In the genomic region with DNA sequence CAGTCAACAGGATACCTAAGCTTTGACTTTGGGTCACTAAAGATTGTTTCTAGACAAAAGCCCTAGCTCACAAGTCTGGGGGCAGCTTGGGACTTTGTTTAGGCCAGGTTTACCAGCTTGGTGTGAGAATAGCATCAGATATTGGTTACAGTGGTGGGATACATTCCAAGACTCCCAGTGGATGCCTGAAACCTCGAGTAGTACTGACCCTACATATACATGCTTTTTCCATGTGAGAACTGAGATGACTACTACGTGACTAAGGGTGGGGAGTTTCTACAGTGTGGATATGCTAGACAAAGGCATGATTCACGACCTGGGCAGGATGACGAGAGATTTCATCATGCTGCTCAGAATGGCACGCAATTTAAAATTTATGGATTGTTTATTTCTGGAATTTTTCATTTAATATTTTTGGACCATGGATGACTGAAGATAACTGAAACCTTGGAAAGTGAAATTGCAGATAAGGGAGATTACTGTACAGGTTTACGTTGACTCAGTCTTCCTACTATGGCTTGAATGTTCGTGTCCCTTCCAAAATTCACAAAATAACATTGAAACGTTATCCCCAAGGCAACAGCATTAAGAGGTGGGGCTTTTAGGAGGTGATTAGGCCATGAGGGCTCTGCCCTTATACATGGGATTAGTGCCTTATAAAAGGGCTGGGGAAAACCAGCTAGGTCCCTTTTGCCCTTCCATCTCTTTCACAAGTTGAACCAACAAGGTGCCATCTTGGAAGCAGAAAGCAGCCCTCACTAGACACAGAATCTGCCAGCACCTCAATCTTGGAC, we compare ENCODE assay signal across 1 cellular context.
A peak's percentile ranks its signal among the peaks of the same experiment; 100 is the strongest.
TF ChIP-seq lines count a peak whose summit lies in the region.

No MANE protein-coding gene starts in this region.

TF ChIP-seq in HepG2, 621 proteins besides CTCF, POLR2A, EP300 and RAD21 (continued from another document):
- TF ChIP-seq ZNF431 (CRISPR knock-in tag; IDR thresholded peaks at IDR 0.05; ENCODE audit: borderline replicate concordance, low read depth) (no peak), ZFP37 (CRISPR knock-in tag; IDR thresholded peaks at IDR 0.05; ENCODE audit: borderline replicate concordance) (no peak), ZSCAN9 (CRISPR knock-in tag; IDR thresholded peaks at IDR 0.05; ENCODE audit: borderline replicate concordance) (no peak), SATB2 (CRISPR knock-in tag; IDR thresholded peaks at IDR 0.05) (no peak), ZSCAN22 (CRISPR knock-in tag; IDR thresholded peaks at IDR 0.05) (no peak), ATAD3A (CRISPR knock-in tag; IDR thresholded peaks at IDR 0.05) (no peak), YY1 (IDR thresholded peaks at IDR 0.05; ENCODE audit: insufficient read depth, insufficient replicate concordance, low read depth, low read length) (no peak), FOSL2 (CRISPR knock-in tag; IDR thresholded peaks at IDR 0.05) (peak; percentile 28; the same call in 1 of the 2 replicates)
- TF ChIP-seq, protein P1, sequence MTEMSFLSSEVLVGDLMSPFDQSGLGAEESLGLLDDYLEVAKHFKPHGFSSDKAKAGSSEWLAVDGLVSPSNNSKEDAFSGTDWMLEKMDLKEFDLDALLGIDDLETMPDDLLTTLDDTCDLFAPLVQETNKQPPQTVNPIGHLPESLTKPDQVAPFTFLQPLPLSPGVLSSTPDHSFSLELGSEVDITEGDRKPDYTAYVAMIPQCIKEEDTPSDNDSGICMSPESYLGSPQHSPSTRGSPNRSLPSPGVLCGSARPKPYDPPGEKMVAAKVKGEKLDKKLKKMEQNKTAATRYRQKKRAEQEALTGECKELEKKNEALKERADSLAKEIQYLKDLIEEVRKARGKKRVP (CRISPR knock-in tag; IDR thresholded peaks at IDR 0.05): peak in 1 of 2 experiments; percentile 67; a peak in 2 of 4 replicates
- TF ChIP-seq, protein P2, sequence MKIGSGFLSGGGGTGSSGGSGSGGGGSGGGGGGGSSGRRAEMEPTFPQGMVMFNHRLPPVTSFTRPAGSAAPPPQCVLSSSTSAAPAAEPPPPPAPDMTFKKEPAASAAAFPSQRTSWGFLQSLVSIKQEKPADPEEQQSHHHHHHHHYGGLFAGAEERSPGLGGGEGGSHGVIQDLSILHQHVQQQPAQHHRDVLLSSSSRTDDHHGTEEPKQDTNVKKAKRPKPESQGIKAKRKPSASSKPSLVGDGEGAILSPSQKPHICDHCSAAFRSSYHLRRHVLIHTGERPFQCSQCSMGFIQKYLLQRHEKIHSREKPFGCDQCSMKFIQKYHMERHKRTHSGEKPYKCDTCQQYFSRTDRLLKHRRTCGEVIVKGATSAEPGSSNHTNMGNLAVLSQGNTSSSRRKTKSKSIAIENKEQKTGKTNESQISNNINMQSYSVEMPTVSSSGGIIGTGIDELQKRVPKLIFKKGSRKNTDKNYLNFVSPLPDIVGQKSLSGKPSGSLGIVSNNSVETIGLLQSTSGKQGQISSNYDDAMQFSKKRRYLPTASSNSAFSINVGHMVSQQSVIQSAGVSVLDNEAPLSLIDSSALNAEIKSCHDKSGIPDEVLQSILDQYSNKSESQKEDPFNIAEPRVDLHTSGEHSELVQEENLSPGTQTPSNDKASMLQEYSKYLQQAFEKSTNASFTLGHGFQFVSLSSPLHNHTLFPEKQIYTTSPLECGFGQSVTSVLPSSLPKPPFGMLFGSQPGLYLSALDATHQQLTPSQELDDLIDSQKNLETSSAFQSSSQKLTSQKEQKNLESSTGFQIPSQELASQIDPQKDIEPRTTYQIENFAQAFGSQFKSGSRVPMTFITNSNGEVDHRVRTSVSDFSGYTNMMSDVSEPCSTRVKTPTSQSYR (CRISPR knock-in tag; IDR thresholded peaks at IDR 0.05; ENCODE audit: borderline replicate concordance): no peak
- TF ChIP-seq, protein P3, sequence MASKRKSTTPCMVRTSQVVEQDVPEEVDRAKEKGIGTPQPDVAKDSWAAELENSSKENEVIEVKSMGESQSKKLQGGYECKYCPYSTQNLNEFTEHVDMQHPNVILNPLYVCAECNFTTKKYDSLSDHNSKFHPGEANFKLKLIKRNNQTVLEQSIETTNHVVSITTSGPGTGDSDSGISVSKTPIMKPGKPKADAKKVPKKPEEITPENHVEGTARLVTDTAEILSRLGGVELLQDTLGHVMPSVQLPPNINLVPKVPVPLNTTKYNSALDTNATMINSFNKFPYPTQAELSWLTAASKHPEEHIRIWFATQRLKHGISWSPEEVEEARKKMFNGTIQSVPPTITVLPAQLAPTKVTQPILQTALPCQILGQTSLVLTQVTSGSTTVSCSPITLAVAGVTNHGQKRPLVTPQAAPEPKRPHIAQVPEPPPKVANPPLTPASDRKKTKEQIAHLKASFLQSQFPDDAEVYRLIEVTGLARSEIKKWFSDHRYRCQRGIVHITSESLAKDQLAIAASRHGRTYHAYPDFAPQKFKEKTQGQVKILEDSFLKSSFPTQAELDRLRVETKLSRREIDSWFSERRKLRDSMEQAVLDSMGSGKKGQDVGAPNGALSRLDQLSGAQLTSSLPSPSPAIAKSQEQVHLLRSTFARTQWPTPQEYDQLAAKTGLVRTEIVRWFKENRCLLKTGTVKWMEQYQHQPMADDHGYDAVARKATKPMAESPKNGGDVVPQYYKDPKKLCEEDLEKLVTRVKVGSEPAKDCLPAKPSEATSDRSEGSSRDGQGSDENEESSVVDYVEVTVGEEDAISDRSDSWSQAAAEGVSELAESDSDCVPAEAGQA (IDR thresholded peaks at IDR 0.05; ENCODE audit: low read depth): no peak
- TF ChIP-seq, protein P3 (CRISPR knock-in tag; IDR thresholded peaks at IDR 0.05; ENCODE audit: borderline replicate concordance): no peak
